Comparison of ENCODE assay signal across 8 cellular contexts in the genomic region with DNA sequence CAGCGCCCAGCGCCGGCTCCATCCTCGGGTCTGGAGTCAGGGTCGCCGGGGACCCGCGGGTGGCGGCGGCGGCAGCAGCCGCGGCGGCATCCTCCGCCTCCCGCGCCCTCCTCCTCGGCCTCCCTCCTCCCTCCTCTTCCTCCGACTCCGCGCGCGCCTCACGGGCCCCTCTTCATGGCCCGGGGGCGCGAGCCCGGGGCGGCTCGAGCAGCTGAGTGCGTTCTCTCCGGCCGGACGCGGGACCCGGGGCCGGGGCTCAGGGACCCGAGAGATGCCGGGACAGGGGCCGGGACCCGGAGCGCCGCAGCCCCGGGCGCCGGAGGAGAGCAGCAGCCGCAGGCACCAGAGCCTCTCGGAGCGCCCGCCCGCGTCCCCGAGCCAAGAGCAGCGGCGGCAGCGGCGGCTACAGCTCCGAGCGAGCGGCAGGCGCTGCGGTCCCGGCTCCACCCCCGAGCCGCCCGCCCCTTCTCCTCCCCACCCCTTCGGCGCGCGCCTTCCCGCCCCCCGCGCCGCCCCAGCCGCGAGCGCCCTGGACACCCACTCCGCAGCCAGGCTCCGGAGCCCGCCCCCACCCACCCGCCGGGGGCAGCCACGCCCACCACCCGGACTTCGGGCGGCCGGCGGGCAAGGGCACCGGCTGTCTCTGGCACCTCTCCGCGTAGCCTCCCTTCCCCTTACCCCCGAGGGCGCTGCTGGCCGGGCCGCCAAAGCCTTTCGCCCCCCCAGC. TPM values are rescaled to one million over a fixed set of nuclear protein-coding genes. Genes with fewer than 3 reads are reported as not detected.
DNase-seq lines count a peak whose midpoint lies in the region; ATAC-seq and TF ChIP-seq lines count a peak whose summit lies in the region.

A gene with protein sequence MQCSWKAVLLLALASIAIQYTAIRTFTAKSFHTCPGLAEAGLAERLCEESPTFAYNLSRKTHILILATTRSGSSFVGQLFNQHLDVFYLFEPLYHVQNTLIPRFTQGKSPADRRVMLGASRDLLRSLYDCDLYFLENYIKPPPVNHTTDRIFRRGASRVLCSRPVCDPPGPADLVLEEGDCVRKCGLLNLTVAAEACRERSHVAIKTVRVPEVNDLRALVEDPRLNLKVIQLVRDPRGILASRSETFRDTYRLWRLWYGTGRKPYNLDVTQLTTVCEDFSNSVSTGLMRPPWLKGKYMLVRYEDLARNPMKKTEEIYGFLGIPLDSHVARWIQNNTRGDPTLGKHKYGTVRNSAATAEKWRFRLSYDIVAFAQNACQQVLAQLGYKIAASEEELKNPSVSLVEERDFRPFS (minus strand): TSS at position 417 of the 727 bp plus-strand sequence. CDS start 14,699 bp downstream, outside the sequence.

- H3K36me3 ChIP-seq in OCI-LY7 (ENCODE audit: insufficient read depth, low read length): no peaks in the 10 kb centered on the region

- no peaks in the 10 kb centered on the region for H3K79me2 ChIP-seq in OCI-LY7 (ENCODE audit: insufficient read depth, low read depth, low read length)

- POLR2A ChIA-PET in OCI-LY7 (lab: Charles Lee): no interaction called here

- H3K4me2 ChIP-seq in OCI-LY7 (ENCODE audit: low read length): no peak within 1 kb of the TSS

- ATAC-seq in left colon (peak; percentile 67), HG02610 (IDR thresholded peaks at IDR 0.05; ENCODE audit: unreplicated experiment) (no peak)

- H3K4me1 ChIP-seq in OCI-LY7 (ENCODE audit: insufficient read depth, low read length, poor library complexity, severe bottlenecking): no peaks in the 10 kb centered on the region

- H3K27ac ChIP-seq in OCI-LY7 (ENCODE audit: low read depth, low read length, poor library complexity, severe bottlenecking): no peak within 1 kb of the TSS

- H4K20me1 ChIP-seq in OCI-LY7 (ENCODE audit: insufficient read depth, low read length): no peaks in the 10 kb centered on the region; the same call in 1 of the 2 replicates

- BruUV-seq in OCI-LY7 (replicated peaks; lab: Mats Ljungman, UMichigan): no TSS peak

- H3K4me3 ChIP-seq in choroid plexus epithelial cell (ENCODE audit: low read depth, low read length) (peak within 1 kb of the TSS; percentile 63), OCI-LY7 (ENCODE audit: low read depth, low read length, poor library complexity, severe bottlenecking) (no peak within 1 kb of the TSS)

- H3K9me3 ChIP-seq in OCI-LY7 (ENCODE audit: low read length): no peaks in the 10 kb centered on the region

- H2AFZ ChIP-seq in OCI-LY7 (ENCODE audit: low read length): no peak within 1 kb of the TSS

- DNase-seq in NCI-H82 (lab: John Stamatoyannopoulos, UW) (peak; percentile 66), NCI-H82 treated with DMSO at 0.1 percent for 48 hours (lab: John Stamatoyannopoulos, UW; ENCODE audit: unreplicated experiment) (no peak), NCI-H748 treated with DMSO at 0.1 percent for 48 hours (lab: John Stamatoyannopoulos, UW) (peak; percentile 42), choroid plexus epithelial cell (ENCODE audit: low read depth) (peak; percentile 33), left colon (peak in 1 of 2 donors; percentile 29), OCI-LY7 (ENCODE audit: low spot score) (no peak)
- DNase-seq in stimulated activated CD8-positive, alpha-beta memory T cell treated with anti-CD3 and anti-CD28 coated beads, Interleukin-4, amount 100 ng/mL, for 48 hours: peak; percentile 40

- CTCF ChIA-PET in OCI-LY7 (lab: Charles Lee; ENCODE audit: unreplicated experiment): no interaction called here

- TF ChIP-seq CTCF in choroid plexus epithelial cell (conservative IDR thresholded peaks at IDR 0.05; ENCODE audit: low read depth, low read length) (no peak), OCI-LY7 (conservative IDR thresholded peaks at IDR 0.05; ENCODE audit: low read length) (no peak)

- intact Hi-C loops in left colon (cut with DNase I, micrococcal nuclease): no loop called here
- intact Hi-C loops in OCI-LY7 (cut with micrococcal nuclease; ENCODE audit: unreplicated experiment): no loop called here

- H3K9me2 ChIP-seq in OCI-LY7 (ENCODE audit: insufficient read depth, low read length): no peaks in the 10 kb centered on the region

RNA-seq across cellular contexts. Expression of the gene that starts here (rescaled TPM):
- total RNA-seq in left colon (1 to 10 TPM in 1 of 2 donors, under 1 TPM in 1; 0.40 to 1.4 TPM), OCI-LY7 (2022) (not detected in 2 replicates)
- total RNA-seq in OCI-LY7 (2014; rRNA removed; shearing (Covaris generic)): not detected in 2 replicates

Comparison
In these comparisons a context has a peak if more than half of its experiments do, and no peak if none do; other contexts are left out.
1. DNase-seq: peak in NCI-H82 (single experiment), NCI-H748 treated with DMSO at 0.1 percent for 48 hours (single experiment), choroid plexus epithelial cell (single experiment) and stimulated activated CD8-positive, alpha-beta memory T cell treated with anti-CD3 and anti-CD28 coated beads, Interleukin-4, amount 100 ng/mL, for 48 hours (single experiment); none in NCI-H82 treated with DMSO at 0.1 percent for 48 hours (single experiment) and OCI-LY7 (single experiment).